In the genomic region with DNA sequence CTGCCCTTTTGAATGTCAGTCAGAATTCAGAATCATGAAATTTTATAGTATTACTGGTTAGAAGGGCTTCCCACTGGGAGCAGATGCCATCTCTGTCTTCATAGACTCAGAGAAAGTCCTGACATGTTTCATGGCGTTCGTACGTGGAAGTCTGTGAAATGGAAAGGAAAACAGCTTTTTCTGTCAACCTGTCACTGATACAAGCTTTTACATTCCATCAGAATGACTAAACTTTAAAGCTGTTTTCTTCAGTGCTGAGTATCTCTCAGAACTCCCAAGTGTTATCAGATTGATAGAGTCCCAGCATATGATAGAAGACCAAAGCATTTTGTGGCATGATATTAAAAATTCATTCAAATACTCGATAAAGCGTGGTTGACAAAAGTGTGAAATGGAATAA, we compare ENCODE assay signal across 23 cellular contexts.
"Had no signal": no experiment of that assay in that cellular context is flagged by ENCODE, and none has a peak within 500 bp of the region (broad histone marks: within the 10 kb centered on the region; RNA-seq: fewer than 3 reads in every experiment).

No MANE protein-coding gene starts in this region.

- H3K36me3 ChIP-seq: ascending aorta, cardiac muscle cell, neural progenitor cell, pancreas, right lobe of liver, thoracic aorta, upper lobe of right lung had no signal

- H3K4me3 ChIP-seq: ascending aorta, cardiac muscle cell, lung, neural progenitor cell, pancreas, right lobe of liver, smooth muscle cell, thoracic aorta, upper lobe of right lung had no signal

- H3K36me3 Mint-ChIP-seq: activated naive CD4-positive, alpha-beta T cell treated with anti-CD3 and anti-CD28 coated beads, Interleukin-2, amount 10 ng/mL, durations not matched to agents 7 days and 5 days; stimulated activated memory B cell treated with anti-CD40 and anti-IgM and Interleukin-4, amounts not matched to agents 10 μg/mL and 1 μg/mL and 100 μg/mL, for 72 hours had no signal

- H3K9me3 ChIP-seq: ascending aorta, pancreas, right lobe of liver, thoracic aorta, upper lobe of right lung had no signal

- H3K27me3 Mint-ChIP-seq: dendritic cell treated with granulocyte-macrophage colony-stimulating factor and Interleukin-4, amounts not matched to agents 40 ng/mL and 50 ng/mL, for 4 days; stimulated activated memory B cell treated with anti-CD40 and anti-IgM and Interleukin-4, amounts not matched to agents 10 μg/mL and 1 μg/mL and 100 μg/mL, for 72 hours had no signal

- H3K9me3 Mint-ChIP-seq: activated naive CD4-positive, alpha-beta T cell treated with anti-CD3 and anti-CD28 coated beads, Interleukin-2, amount 10 ng/mL, durations not matched to agents 7 days and 5 days; dendritic cell treated with granulocyte-macrophage colony-stimulating factor and Interleukin-4, amounts not matched to agents 40 ng/mL and 50 ng/mL, for 4 days; neural progenitor cell; stimulated activated memory B cell treated with anti-CD40 and anti-IgM and Interleukin-4, amounts not matched to agents 10 μg/mL and 1 μg/mL and 100 μg/mL, for 72 hours had no signal

- DNase-seq: activated CD4-positive, alpha-beta T cell treated with anti-CD3 and anti-CD28 coated beads, Interleukin-2, amount 50 U/mL, for 1 hour; activated CD8-positive, alpha-beta memory T cell treated with anti-CD3 and anti-CD28 coated beads for 24 hours; activated CD8-positive, alpha-beta memory T cell treated with anti-CD3 and anti-CD28 coated beads, Interleukin-2, amount 50 U/mL, for 48 hours; activated effector memory CD4-positive, alpha-beta T cell treated with Interleukin-2 at 50 U/mL for 16 hours; activated naive CD4-positive, alpha-beta T cell treated with anti-CD3 and anti-CD28 coated beads, Interleukin-2, amount 10 ng/mL, durations not matched to agents 7 days and 5 days; activated T-cell treated with anti-CD3 and anti-CD28 coated beads, Interleukin-2, amount 50 U/mL, for 48 hours; effector CD8-positive, alpha-beta T cell; midbrain; pancreas; right lobe of liver; stimulated activated CD4-positive, alpha-beta T cell treated with anti-CD3 and anti-CD28 coated beads, Interleukin-4, amount 100 ng/mL, for 4 hours; T1000; upper lobe of right lung had no signal

- H3K27me3 ChIP-seq: ascending aorta, cardiac muscle cell, neural progenitor cell, pancreas, right lobe of liver, upper lobe of right lung had no signal

- H2AFZ ChIP-seq: neural progenitor cell had no signal

- H3K9ac ChIP-seq: neural progenitor cell had no signal

- H3K27ac Mint-ChIP-seq: activated naive CD4-positive, alpha-beta T cell treated with anti-CD3 and anti-CD28 coated beads, Interleukin-2, amount 10 ng/mL, durations not matched to agents 7 days and 5 days; dendritic cell treated with granulocyte-macrophage colony-stimulating factor and Interleukin-4, amounts not matched to agents 40 ng/mL and 50 ng/mL, for 4 days; neural progenitor cell; stimulated activated memory B cell treated with anti-CD40 and anti-IgM and Interleukin-4, amounts not matched to agents 10 μg/mL and 1 μg/mL and 100 μg/mL, for 72 hours had no signal

- FAIRE-seq: pancreas had no signal

- H3K4me1 ChIP-seq: ascending aorta, pancreas, right lobe of liver, upper lobe of right lung had no signal

- H3K4me3 Mint-ChIP-seq: activated naive CD4-positive, alpha-beta T cell treated with anti-CD3 and anti-CD28 coated beads, Interleukin-2, amount 10 ng/mL, durations not matched to agents 7 days and 5 days; dendritic cell treated with granulocyte-macrophage colony-stimulating factor and Interleukin-4, amounts not matched to agents 40 ng/mL and 50 ng/mL, for 4 days; neural progenitor cell; stimulated activated memory B cell treated with anti-CD40 and anti-IgM and Interleukin-4, amounts not matched to agents 10 μg/mL and 1 μg/mL and 100 μg/mL, for 72 hours had no signal

- ATAC-seq: esophagus mucosa; left lobe of liver; pancreas; right lobe of liver; stimulated activated memory B cell treated with anti-CD40 and anti-IgM and Interleukin-4, amounts not matched to agents 10 μg/mL and 1 μg/mL and 100 μg/mL, for 72 hours; upper lobe of right lung had no signal

- H3K4me1 Mint-ChIP-seq: activated naive CD4-positive, alpha-beta T cell treated with anti-CD3 and anti-CD28 coated beads, Interleukin-2, amount 10 ng/mL, durations not matched to agents 7 days and 5 days had no signal

- H3K27ac ChIP-seq: ascending aorta, cardiac muscle cell, neural progenitor cell, pancreas, right lobe of liver, thoracic aorta, upper lobe of right lung had no signal

- H3K4me2 ChIP-seq: neural progenitor cell, smooth muscle cell had no signal
